Comparison of ENCODE assay signal across 14 cellular contexts in genomic region chr2:133774675-133775005, GRCh38.
DNase-seq lines count a peak whose midpoint lies in the region; ATAC-seq and TF ChIP-seq lines count a peak whose summit lies in the region.
"Had no signal": no experiment of that assay in that cellular context is flagged by ENCODE, and none has a peak within 500 bp of the region (broad histone marks: within the 10 kb centered on the region; RNA-seq: fewer than 3 reads in every experiment).

No MANE protein-coding gene starts in this region.

- no peaks in the 10 kb centered on the region for H3K36me3 ChIP-seq in ovary
- H3K36me3 ChIP-seq in aorta (ENCODE audit: control insufficient read depth in 1 of 2, insufficient read depth in 2 of 2, low read length in 1 of 2), result no peaks in the 10 kb centered on the region

- CTCF ChIA-PET in RWPE1 (lab: Yijun Ruan, JAX), result no interaction called here
- CTCF ChIA-PET in HEK293T (lab: Yijun Ruan, JAX), result no interaction called here

- no peaks in the 10 kb centered on the region for H3K27me3 ChIP-seq in ovary
- H3K27me3 ChIP-seq in aorta (ENCODE audit: control insufficient read depth in 1 of 2, insufficient read depth in 2 of 2, low read length in 1 of 2), result peaks cover 0 to 2% of the 10 kb centered on the region in 2 donors

- ATAC-seq in Right ventricle myocardium superior (ENCODE audit: poor library complexity) (peak; percentile 76), aorta (ENCODE audit: low FRiP score) (peak; percentile 37)
- ATAC-seq: mucosa of descending colon had no signal

- TF ChIP-seq EP300 in ovary (IDR thresholded peaks at IDR 0.05), result no peak

- intact Hi-C loops in Right ventricle myocardium superior (cut with DNase I) (loop anchor here (5.0 kb wide), 1 partner anchor 207 kb away; the partner anchor contains the start of gene NCKAP5), ovary (cut with DNase I) (no loop called here), aorta (cut with DNase I) (loop anchor here in 1 of 2 donors (5.0 to 10.0 kb wide), 2 partner anchors 102 to 190 kb away; no protein-coding TSS in a partner anchor)

- no peak for TF ChIP-seq CTCF in ovary (IDR thresholded peaks at IDR 0.05)
- no peak for TF ChIP-seq CTCF in RWPE1 (conservative IDR thresholded peaks at IDR 0.05; ENCODE audit: low read depth)

- H3K27ac ChIP-seq in ovary (no peak overlapping the region), aorta (ENCODE audit: low read depth in 1 of 2, low read length in 2 of 2) (no peak overlapping the region), RWPE1 (no peak overlapping the region)
- H3K27ac ChIP-seq: 22Rv1 had no signal

- H3K4me1 ChIP-seq in ovary (ENCODE audit: insufficient read depth) (peaks cover 6% of the 10 kb centered on the region), aorta (ENCODE audit: control insufficient read depth in 1 of 2, insufficient read depth in 2 of 2, low read length in 2 of 2) (peaks cover 0 to 3% of the 10 kb centered on the region in 2 donors)

- H3K4me3 ChIP-seq in ovary (no peak overlapping the region), aorta (ENCODE audit: low read length in 2 of 2) (no peak overlapping the region)
- H3K4me3 ChIP-seq: mucosa of descending colon had no signal

- H3K9me3 ChIP-seq in ovary (no peaks in the 10 kb centered on the region), aorta (ENCODE audit: control insufficient read depth, low read length) (no peaks in the 10 kb centered on the region)
- H3K9me3 ChIP-seq: mucosa of descending colon had no signal

- DNase-seq in DMS 273 (lab: John Stamatoyannopoulos, UW; ENCODE audit: unreplicated experiment) (peak; percentile 1), DMS 273 treated with DMSO at 0.1 percent for 48 hours (lab: John Stamatoyannopoulos, UW) (no peak), Right ventricle myocardium superior (peak; percentile 58), ovary (peak in 4 of 5 donors; percentile 20 to 60 (median 41)), aorta (peak; percentile 67 to 85), NCI-H1436 (lab: John Stamatoyannopoulos, UW) (no peak), RWPE1 (ENCODE audit: low spot score) (no peak), HEK293T (ENCODE audit: extremely low spot score) (no peak)
- DNase-seq: activated CD4-positive, alpha-beta T cell treated with anti-CD3 and anti-CD28 coated beads for 4 hours; CD4-positive, CD25-positive, alpha-beta regulatory T cell; mucosa of descending colon; NCI-H187; NCI-H510A treated with DMSO at 0.1 percent for 48 hours had no signal

- POLR2A ChIA-PET in RWPE1 (lab: Yijun Ruan, JAX; ENCODE audit: low non-redundant PET), result no interaction called here
- POLR2A ChIA-PET in HEK293T (lab: Yijun Ruan, JAX), result no interaction called here

- WGBS in ovary, 3 donors, result 15 to 26% (median 24%) methylated on average over 4 of the region's 4 CpGs
- WGBS in aorta, 2 donors, result 9 to 13% methylated on average over 4 of the region's 4 CpGs

- no peak for TF ChIP-seq POLR2A in ovary (IDR thresholded peaks at IDR 0.05)

TF ChIP-seq in HEK293T, 16 proteins besides CTCF, POLR2A, EP300 and RAD21:
- TF ChIP-seq ARNT (IDR thresholded peaks at IDR 0.05), result no peak
- TF ChIP-seq HDGF (IDR thresholded peaks at IDR 0.05; ENCODE audit: borderline replicate concordance), result no peak
- no peak for TF ChIP-seq PKNOX1 (IDR thresholded peaks at IDR 0.05)
- TF ChIP-seq ZNF384 (IDR thresholded peaks at IDR 0.05), result no peak
- no peak for TF ChIP-seq L3MBTL2 (conservative IDR thresholded peaks at IDR 0.05)
- no peak for TF ChIP-seq FOXK2 (IDR thresholded peaks at IDR 0.05)
- no peak for TF ChIP-seq FOXA1 (IDR thresholded peaks at IDR 0.05)
TF ChIP-seq in HEK293T: peak in this region for 0.

Comparison
In these comparisons a context has a peak if more than half of its experiments do, and no peak if none do; other contexts are left out.
1. DNase-seq: peak in DMS 273 (single experiment), Right ventricle myocardium superior (single experiment), ovary (4 of 5) and aorta (2 of 2); none in DMS 273 treated with DMSO at 0.1 percent for 48 hours (single experiment), NCI-H1436 (single experiment), RWPE1 (single experiment) and HEK293T (single experiment).